Comparison of ENCODE assay signal across 1 cellular context in the genomic region with DNA sequence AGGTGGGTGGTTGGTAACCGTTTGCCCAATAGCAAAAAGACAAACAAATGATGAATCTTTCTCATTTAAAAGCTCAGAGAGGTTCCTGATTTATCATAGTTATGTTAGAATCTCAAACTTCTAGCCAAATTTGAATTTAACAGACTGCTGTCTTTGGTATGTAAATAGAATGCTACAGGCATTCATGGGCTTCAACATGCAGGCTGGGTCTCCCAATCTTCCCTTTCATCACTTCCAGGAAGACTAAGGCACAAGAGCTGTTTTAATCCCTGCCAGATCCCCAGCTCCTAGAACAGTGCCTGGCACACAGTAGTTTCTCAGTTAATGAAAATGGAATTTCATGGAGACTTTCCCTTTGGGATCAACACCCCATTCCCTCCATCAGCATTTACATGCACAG.
TF ChIP-seq lines count a peak whose summit lies in the region.

No MANE protein-coding gene starts in this region.

TF ChIP-seq in GM23338, 12 proteins besides CTCF, POLR2A, EP300 and RAD21 (continued from another document):
- TF ChIP-seq REST (IDR thresholded peaks at IDR 0.05; ENCODE audit: unreplicated experiment) (no peak), EZH2 (IDR thresholded peaks at IDR 0.05; ENCODE audit: low read depth, unreplicated experiment) (no peak)
- TF ChIP-seq, protein P1, sequence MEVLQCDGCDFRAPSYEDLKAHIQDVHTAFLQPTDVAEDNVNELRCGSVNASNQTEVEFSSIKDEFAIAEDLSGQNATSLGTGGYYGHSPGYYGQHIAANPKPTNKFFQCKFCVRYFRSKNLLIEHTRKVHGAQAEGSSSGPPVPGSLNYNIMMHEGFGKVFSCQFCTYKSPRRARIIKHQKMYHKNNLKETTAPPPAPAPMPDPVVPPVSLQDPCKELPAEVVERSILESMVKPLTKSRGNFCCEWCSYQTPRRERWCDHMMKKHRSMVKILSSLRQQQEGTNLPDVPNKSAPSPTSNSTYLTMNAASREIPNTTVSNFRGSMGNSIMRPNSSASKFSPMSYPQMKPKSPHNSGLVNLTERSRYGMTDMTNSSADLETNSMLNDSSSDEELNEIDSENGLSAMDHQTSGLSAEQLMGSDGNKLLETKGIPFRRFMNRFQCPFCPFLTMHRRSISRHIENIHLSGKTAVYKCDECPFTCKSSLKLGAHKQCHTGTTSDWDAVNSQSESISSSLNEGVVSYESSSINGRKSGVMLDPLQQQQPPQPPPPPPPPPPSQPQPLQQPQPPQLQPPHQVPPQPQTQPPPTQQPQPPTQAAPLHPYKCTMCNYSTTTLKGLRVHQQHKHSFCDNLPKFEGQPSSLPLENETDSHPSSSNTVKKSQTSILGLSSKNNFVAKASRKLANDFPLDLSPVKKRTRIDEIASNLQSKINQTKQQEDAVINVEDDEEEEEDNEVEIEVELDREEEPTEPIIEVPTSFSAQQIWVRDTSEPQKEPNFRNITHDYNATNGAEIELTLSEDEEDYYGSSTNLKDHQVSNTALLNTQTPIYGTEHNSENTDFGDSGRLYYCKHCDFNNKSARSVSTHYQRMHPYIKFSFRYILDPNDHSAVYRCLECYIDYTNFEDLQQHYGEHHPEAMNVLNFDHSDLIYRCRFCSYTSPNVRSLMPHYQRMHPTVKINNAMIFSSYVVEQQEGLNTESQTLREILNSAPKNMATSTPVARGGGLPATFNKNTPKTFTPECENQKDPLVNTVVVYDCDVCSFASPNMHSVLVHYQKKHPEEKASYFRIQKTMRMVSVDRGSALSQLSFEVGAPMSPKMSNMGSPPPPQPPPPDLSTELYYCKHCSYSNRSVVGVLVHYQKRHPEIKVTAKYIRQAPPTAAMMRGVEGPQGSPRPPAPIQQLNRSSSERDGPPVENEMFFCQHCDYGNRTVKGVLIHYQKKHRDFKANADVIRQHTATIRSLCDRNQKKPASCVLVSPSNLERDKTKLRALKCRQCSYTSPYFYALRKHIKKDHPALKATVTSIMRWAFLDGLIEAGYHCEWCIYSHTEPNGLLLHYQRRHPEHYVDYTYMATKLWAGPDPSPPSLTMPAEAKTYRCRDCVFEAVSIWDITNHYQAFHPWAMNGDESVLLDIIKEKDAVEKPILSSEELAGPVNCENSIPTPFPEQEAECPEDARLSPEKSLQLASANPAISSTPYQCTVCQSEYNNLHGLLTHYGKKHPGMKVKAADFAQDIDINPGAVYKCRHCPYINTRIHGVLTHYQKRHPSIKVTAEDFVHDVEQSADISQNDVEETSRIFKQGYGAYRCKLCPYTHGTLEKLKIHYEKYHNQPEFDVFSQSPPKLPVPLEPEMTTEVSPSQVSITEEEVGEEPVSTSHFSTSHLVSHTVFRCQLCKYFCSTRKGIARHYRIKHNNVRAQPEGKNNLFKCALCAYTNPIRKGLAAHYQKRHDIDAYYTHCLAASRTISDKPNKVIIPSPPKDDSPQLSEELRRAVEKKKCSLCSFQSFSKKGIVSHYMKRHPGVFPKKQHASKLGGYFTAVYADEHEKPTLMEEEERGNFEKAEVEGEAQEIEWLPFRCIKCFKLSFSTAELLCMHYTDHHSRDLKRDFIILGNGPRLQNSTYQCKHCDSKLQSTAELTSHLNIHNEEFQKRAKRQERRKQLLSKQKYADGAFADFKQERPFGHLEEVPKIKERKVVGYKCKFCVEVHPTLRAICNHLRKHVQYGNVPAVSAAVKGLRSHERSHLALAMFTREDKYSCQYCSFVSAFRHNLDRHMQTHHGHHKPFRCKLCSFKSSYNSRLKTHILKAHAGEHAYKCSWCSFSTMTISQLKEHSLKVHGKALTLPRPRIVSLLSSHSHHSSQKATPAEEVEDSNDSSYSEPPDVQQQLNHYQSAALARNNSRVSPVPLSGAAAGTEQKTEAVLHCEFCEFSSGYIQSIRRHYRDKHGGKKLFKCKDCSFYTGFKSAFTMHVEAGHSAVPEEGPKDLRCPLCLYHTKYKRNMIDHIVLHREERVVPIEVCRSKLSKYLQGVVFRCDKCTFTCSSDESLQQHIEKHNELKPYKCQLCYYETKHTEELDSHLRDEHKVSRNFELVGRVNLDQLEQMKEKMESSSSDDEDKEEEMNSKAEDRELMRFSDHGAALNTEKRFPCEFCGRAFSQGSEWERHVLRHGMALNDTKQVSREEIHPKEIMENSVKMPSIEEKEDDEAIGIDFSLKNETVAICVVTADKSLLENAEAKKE (CRISPR knock-in tag; IDR thresholded peaks at IDR 0.05) = no peak
TF ChIP-seq in GM23338: peak in this region for 0.
